ENCODE assay signal across 1 cellular context in the genomic region with DNA sequence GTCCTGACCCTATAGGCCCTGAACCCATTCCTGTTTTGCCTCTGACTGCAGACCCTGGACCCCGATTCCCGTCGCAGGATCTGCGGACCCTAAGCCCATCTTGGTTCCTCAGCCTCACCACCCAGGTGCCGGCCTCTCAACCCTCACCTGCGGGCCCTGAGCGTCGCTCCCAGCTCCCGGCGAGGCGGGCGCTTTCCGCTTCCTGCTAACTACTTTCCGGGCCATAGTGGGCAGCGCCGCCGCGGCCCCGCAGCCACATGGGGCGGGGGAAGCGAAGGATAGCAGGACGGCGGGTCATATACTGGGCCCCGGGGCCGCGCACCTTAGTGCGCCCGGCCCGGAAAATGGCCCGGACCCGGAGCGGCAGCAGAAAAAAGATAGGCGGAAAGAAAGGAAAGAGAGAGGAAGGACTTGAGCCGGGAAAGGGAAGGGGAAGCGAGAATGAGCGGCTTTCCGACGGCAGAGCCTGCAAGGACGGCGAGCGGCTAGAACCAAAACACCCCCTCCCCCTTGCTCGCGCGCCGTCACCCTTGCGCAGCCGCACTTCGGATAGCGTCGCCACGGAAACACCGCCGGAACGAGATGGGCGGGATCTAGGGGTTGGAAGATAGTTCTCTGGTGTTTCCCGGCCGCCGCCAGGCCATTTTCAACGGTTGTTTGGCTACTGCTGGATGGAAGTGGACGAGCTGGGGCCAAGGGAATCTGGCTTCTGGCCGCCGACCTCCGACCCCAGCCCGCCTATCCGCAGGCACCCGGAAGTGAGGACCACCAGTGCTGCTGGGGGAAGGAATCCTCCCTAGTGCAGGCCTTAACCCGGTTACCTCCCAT.
A peak's percentile ranks its signal among the peaks of the same experiment; 100 is the strongest.
TF ChIP-seq lines count a peak whose summit lies in the region.

A gene (minus strand): TSS at position 492 of the 828 bp plus-strand sequence. CDS start 267 bp downstream, at position 225.

TF ChIP-seq in K562, 482 proteins besides CTCF, POLR2A, EP300 and RAD21 (continued from another document and continues in another):
- TF ChIP-seq, protein P1, sequence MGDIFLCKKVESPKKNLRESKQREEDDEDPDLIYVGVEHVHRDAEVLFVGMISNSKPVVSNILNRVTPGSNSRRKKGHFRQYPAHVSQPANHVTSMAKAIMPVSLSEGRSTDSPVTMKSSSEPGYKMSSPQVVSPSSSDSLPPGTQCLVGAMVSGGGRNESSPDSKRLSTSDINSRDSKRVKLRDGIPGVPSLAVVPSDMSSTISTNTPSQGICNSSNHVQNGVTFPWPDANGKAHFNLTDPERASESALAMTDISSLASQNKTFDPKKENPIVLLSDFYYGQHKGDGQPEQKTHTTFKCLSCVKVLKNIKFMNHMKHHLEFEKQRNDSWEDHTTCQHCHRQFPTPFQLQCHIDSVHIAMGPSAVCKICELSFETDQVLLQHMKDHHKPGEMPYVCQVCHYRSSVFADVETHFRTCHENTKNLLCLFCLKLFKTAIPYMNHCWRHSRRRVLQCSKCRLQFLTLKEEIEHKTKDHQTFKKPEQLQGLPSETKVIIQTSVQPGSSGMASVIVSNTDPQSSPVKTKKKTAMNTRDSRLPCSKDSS (IDR thresholded peaks at IDR 0.05; ENCODE audit: low read depth, partially characterized antibody) = no peak
- TF ChIP-seq ZFP1 (CRISPR knock-in tag; IDR thresholded peaks at IDR 0.05) (no peak), NONO (IDR thresholded peaks at IDR 0.05; ENCODE audit: low read depth in 2 of 2, low read length in 1 of 2) (no peak; a peak in 1 of 4 replicates), NFE2 (IDR thresholded peaks at IDR 0.05; ENCODE audit: low read depth) (no peak), DPF2 (IDR thresholded peaks at IDR 0.05) (peak; percentile 61; the same call in 1 of the 2 replicates), TBP (optimal IDR thresholded peaks at IDR 0.05; ENCODE audit: low read depth, low read length) (peak; percentile 76), YY1 (IDR thresholded peaks at IDR 0.05; ENCODE audit: borderline replicate concordance in 1 of 3, control insufficient read depth in 1 of 3, extremely low read depth in 1 of 3, insufficient read depth in 3 of 3, insufficient read length in 1 of 3, insufficient replicate concordance in 2 of 3, low read depth in 1 of 3, low read length in 2 of 3) (peak in 1 of 3 experiments; percentile 75), POLR3A (IDR thresholded peaks at IDR 0.05; ENCODE audit: borderline replicate concordance, extremely low read depth, insufficient read depth, insufficient read length) (no peak), ZFX (CRISPR knock-in tag; IDR thresholded peaks at IDR 0.05) (peak; percentile 87), HMG20A (CRISPR knock-in tag; conservative IDR thresholded peaks at IDR 0.05) (no peak), ZNF695 (CRISPR knock-in tag; IDR thresholded peaks at IDR 0.05) (no peak), MEF2A (IDR thresholded peaks at IDR 0.05; ENCODE audit: control insufficient read depth, low read depth, low read length) (no peak), SMARCE1 (IDR thresholded peaks at IDR 0.05) (peak; percentile 54; the same call in 1 of the 2 replicates), ARID2 (IDR thresholded peaks at IDR 0.05) (no peak), ZFPM2 (CRISPR knock-in tag; IDR thresholded peaks at IDR 0.05) (no peak), PTTG1 (tag; IDR thresholded peaks at IDR 0.05; ENCODE audit: low read depth) (no peak), NFIC (IDR thresholded peaks at IDR 0.05) (peak; percentile 72), NCOR1 (IDR thresholded peaks at IDR 0.05) (peak; percentile 20), GABPB1 (CRISPR knock-in tag; IDR thresholded peaks at IDR 0.05) (peak; percentile 16; the same call in 1 of the 2 replicates), RBM25 (IDR thresholded peaks at IDR 0.05; ENCODE audit: low read depth, low read length, severe bottlenecking) (no peak), ATF7 (IDR thresholded peaks at IDR 0.05) (peak; percentile 80), TRIM28 (IDR thresholded peaks at IDR 0.05) (no peak; the same call in 1 of the 2 replicates)
- TF ChIP-seq, protein P2, sequence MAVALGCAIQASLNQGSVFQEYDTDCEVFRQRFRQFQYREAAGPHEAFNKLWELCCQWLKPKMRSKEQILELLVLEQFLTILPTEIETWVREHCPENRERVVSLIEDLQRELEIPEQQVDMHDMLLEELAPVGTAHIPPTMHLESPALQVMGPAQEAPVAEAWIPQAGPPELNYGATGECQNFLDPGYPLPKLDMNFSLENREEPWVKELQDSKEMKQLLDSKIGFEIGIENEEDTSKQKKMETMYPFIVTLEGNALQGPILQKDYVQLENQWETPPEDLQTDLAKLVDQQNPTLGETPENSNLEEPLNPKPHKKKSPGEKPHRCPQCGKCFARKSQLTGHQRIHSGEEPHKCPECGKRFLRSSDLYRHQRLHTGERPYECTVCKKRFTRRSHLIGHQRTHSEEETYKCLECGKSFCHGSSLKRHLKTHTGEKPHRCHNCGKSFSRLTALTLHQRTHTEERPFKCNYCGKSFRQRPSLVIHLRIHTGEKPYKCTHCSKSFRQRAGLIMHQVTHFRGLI (CRISPR knock-in tag; IDR thresholded peaks at IDR 0.05) = no peak
- TF ChIP-seq, protein P3, sequence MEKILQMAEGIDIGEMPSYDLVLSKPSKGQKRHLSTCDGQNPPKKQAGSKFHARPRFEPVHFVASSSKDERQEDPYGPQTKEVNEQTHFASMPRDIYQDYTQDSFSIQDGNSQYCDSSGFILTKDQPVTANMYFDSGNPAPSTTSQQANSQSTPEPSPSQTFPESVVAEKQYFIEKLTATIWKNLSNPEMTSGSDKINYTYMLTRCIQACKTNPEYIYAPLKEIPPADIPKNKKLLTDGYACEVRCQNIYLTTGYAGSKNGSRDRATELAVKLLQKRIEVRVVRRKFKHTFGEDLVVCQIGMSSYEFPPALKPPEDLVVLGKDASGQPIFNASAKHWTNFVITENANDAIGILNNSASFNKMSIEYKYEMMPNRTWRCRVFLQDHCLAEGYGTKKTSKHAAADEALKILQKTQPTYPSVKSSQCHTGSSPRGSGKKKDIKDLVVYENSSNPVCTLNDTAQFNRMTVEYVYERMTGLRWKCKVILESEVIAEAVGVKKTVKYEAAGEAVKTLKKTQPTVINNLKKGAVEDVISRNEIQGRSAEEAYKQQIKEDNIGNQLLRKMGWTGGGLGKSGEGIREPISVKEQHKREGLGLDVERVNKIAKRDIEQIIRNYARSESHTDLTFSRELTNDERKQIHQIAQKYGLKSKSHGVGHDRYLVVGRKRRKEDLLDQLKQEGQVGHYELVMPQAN (IDR thresholded peaks at IDR 0.05; ENCODE audit: borderline replicate concordance) = peak; percentile 87
- TF ChIP-seq, protein P4, sequence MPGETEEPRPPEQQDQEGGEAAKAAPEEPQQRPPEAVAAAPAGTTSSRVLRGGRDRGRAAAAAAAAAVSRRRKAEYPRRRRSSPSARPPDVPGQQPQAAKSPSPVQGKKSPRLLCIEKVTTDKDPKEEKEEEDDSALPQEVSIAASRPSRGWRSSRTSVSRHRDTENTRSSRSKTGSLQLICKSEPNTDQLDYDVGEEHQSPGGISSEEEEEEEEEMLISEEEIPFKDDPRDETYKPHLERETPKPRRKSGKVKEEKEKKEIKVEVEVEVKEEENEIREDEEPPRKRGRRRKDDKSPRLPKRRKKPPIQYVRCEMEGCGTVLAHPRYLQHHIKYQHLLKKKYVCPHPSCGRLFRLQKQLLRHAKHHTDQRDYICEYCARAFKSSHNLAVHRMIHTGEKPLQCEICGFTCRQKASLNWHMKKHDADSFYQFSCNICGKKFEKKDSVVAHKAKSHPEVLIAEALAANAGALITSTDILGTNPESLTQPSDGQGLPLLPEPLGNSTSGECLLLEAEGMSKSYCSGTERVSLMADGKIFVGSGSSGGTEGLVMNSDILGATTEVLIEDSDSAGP (CRISPR knock-in tag; IDR thresholded peaks at IDR 0.05) = no peak
- TF ChIP-seq, protein P5, sequence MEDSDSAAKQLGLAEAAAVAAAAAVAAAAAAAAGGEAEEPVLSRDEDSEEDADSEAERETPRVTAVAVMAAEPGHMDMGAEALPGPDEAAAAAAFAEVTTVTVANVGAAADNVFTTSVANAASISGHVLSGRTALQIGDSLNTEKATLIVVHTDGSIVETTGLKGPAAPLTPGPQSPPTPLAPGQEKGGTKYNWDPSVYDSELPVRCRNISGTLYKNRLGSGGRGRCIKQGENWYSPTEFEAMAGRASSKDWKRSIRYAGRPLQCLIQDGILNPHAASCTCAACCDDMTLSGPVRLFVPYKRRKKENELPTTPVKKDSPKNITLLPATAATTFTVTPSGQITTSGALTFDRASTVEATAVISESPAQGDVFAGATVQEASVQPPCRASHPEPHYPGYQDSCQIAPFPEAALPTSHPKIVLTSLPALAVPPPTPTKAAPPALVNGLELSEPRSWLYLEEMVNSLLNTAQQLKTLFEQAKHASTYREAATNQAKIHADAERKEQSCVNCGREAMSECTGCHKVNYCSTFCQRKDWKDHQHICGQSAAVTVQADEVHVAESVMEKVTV (CRISPR knock-in tag; IDR thresholded peaks at IDR 0.05) = no peak
- TF ChIP-seq, protein P6, sequence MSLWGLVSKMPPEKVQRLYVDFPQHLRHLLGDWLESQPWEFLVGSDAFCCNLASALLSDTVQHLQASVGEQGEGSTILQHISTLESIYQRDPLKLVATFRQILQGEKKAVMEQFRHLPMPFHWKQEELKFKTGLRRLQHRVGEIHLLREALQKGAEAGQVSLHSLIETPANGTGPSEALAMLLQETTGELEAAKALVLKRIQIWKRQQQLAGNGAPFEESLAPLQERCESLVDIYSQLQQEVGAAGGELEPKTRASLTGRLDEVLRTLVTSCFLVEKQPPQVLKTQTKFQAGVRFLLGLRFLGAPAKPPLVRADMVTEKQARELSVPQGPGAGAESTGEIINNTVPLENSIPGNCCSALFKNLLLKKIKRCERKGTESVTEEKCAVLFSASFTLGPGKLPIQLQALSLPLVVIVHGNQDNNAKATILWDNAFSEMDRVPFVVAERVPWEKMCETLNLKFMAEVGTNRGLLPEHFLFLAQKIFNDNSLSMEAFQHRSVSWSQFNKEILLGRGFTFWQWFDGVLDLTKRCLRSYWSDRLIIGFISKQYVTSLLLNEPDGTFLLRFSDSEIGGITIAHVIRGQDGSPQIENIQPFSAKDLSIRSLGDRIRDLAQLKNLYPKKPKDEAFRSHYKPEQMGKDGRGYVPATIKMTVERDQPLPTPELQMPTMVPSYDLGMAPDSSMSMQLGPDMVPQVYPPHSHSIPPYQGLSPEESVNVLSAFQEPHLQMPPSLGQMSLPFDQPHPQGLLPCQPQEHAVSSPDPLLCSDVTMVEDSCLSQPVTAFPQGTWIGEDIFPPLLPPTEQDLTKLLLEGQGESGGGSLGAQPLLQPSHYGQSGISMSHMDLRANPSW (CRISPR knock-in tag; IDR thresholded peaks at IDR 0.05) = no peak
- TF ChIP-seq, protein P7, sequence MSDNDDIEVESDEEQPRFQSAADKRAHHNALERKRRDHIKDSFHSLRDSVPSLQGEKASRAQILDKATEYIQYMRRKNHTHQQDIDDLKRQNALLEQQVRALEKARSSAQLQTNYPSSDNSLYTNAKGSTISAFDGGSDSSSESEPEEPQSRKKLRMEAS (CRISPR knock-in tag; IDR thresholded peaks at IDR 0.05) = peak; percentile 58
- TF ChIP-seq, protein P8, sequence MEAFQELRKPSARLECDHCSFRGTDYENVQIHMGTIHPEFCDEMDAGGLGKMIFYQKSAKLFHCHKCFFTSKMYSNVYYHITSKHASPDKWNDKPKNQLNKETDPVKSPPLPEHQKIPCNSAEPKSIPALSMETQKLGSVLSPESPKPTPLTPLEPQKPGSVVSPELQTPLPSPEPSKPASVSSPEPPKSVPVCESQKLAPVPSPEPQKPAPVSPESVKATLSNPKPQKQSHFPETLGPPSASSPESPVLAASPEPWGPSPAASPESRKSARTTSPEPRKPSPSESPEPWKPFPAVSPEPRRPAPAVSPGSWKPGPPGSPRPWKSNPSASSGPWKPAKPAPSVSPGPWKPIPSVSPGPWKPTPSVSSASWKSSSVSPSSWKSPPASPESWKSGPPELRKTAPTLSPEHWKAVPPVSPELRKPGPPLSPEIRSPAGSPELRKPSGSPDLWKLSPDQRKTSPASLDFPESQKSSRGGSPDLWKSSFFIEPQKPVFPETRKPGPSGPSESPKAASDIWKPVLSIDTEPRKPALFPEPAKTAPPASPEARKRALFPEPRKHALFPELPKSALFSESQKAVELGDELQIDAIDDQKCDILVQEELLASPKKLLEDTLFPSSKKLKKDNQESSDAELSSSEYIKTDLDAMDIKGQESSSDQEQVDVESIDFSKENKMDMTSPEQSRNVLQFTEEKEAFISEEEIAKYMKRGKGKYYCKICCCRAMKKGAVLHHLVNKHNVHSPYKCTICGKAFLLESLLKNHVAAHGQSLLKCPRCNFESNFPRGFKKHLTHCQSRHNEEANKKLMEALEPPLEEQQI (IDR thresholded peaks at IDR 0.05) = no peak
- TF ChIP-seq, protein P9, sequence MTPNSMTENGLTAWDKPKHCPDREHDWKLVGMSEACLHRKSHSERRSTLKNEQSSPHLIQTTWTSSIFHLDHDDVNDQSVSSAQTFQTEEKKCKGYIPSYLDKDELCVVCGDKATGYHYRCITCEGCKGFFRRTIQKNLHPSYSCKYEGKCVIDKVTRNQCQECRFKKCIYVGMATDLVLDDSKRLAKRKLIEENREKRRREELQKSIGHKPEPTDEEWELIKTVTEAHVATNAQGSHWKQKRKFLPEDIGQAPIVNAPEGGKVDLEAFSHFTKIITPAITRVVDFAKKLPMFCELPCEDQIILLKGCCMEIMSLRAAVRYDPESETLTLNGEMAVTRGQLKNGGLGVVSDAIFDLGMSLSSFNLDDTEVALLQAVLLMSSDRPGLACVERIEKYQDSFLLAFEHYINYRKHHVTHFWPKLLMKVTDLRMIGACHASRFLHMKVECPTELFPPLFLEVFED (CRISPR knock-in tag; conservative IDR thresholded peaks at IDR 0.05) = no peak
- TF ChIP-seq, protein P10, sequence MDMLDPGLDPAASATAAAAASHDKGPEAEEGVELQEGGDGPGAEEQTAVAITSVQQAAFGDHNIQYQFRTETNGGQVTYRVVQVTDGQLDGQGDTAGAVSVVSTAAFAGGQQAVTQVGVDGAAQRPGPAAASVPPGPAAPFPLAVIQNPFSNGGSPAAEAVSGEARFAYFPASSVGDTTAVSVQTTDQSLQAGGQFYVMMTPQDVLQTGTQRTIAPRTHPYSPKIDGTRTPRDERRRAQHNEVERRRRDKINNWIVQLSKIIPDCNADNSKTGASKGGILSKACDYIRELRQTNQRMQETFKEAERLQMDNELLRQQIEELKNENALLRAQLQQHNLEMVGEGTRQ (CRISPR knock-in tag; IDR thresholded peaks at IDR 0.05) = no peak
- TF ChIP-seq, protein P11, sequence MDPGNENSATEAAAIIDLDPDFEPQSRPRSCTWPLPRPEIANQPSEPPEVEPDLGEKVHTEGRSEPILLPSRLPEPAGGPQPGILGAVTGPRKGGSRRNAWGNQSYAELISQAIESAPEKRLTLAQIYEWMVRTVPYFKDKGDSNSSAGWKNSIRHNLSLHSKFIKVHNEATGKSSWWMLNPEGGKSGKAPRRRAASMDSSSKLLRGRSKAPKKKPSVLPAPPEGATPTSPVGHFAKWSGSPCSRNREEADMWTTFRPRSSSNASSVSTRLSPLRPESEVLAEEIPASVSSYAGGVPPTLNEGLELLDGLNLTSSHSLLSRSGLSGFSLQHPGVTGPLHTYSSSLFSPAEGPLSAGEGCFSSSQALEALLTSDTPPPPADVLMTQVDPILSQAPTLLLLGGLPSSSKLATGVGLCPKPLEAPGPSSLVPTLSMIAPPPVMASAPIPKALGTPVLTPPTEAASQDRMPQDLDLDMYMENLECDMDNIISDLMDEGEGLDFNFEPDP (CRISPR knock-in tag; IDR thresholded peaks at IDR 0.05) = no peak
